Comparison of ENCODE assay signal across 18 cellular contexts in the genomic region with DNA sequence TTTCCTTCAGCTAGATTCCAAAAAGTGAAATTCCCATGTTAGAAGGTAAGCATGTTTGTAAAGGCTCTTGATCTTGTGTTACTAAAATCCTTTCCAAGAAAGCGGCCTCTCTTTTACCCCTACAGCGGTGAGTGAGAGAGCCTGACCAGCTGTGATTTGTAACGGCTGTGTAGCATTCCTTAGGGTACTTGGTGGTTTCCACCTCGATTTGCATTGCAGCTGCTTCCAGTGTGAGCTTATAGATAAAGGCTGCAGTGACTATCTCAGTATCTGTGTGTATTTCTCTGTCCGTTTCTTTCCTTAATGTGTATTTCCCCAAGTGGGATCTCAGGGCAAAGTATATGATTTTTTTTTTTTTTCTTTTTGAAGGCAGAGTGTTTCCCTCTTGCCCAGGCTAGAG.
DNase-seq lines count a peak whose midpoint lies in the region; ATAC-seq and TF ChIP-seq lines count a peak whose summit lies in the region.
"Had no signal": no experiment of that assay in that cellular context is flagged by ENCODE, and none has a peak within 500 bp of the region (broad histone marks: within the 10 kb centered on the region; RNA-seq: fewer than 3 reads in every experiment).

No MANE protein-coding gene starts in this region.

- no peaks in the 10 kb centered on the region for H3K27me3 ChIP-seq in H7 (ENCODE audit: control insufficient read depth, insufficient read depth, low read length)
- H3K27me3 ChIP-seq in ascending aorta = no peaks in the 10 kb centered on the region
- H3K27me3 ChIP-seq: SJSA1 had no signal

- H3K27me3 Mint-ChIP-seq in WTC11 (ENCODE audit: low read depth) = no peaks in the 10 kb centered on the region
- no peaks in the 10 kb centered on the region for H3K27me3 Mint-ChIP-seq in stimulated activated naive B cell treated with anti-CD40 and anti-IgM and Interleukin-4, amounts not matched to agents 10 μg/mL and 1 μg/mL and 100 μg/mL, for 72 hours
- H3K27me3 Mint-ChIP-seq: IgD-negative memory B cell had no signal

- DNase-seq in H7 = peak; percentile 48
- no peak for DNase-seq in WTC11 (ENCODE audit: low spot score)
- DNase-seq in fibroblast of villous mesenchyme (ENCODE audit: low read depth) = peak; percentile 33
- no peak for DNase-seq in stimulated activated naive B cell treated with anti-CD40 and anti-IgM and Interleukin-4, amounts not matched to agents 10 μg/mL and 1 μg/mL and 100 μg/mL, for 72 hours
- DNase-seq in ascending aorta (ENCODE audit: low spot score in 2 of 2) = no peak
- DNase-seq in GM13977 (ENCODE audit: low spot score) = no peak
- DNase-seq: DMS79, HCEC 1CT, NCI-H1105, NCI-H2081 treated with DMSO at 0.1 percent for 48 hours, NCI-H748 treated with DMSO at 0.1 percent for 48 hours, PC-9 had no signal

- no peaks in the 10 kb centered on the region for H3K9me3 Mint-ChIP-seq in WTC11
- no peaks in the 10 kb centered on the region for H3K9me3 Mint-ChIP-seq in stimulated activated naive B cell treated with anti-CD40 and anti-IgM and Interleukin-4, amounts not matched to agents 10 μg/mL and 1 μg/mL and 100 μg/mL, for 72 hours
- H3K9me3 Mint-ChIP-seq: IgD-negative memory B cell had no signal

- ATAC-seq in WTC11 (no peak), GM18909 (IDR thresholded peaks at IDR 0.05; ENCODE audit: poor library complexity, unreplicated experiment) (no peak)
- no peak for ATAC-seq in stimulated activated naive B cell treated with anti-CD40 and anti-IgM and Interleukin-4, amounts not matched to agents 10 μg/mL and 1 μg/mL and 100 μg/mL, for 72 hours (replicated peaks)
- ATAC-seq: A549 had no signal

- in situ Hi-C loops in GM13977 (cut with MboI; ENCODE audit: low pct_unique_long_range_greater_than_20kb, low sequenced_read_pairs, unreplicated experiment) = no loop called here

- CTCF ChIA-PET in WTC11 (lab: Charles Lee) = interaction anchor here (0.9 to 5.2 kb wide), 3 partner anchors 28 to 125 kb away, joined by 3 to 47 read pairs (median 3); no protein-coding TSS in a partner anchor

- no peaks in the 10 kb centered on the region for H3K9me3 ChIP-seq in ascending aorta
- H3K9me3 ChIP-seq: A549, SJSA1 had no signal

- H3K4me1 Mint-ChIP-seq in WTC11 = peaks cover 41% of the 10 kb centered on the region
- peaks cover 33 to 49% of the 10 kb centered on the region in 2 donors for H3K4me1 Mint-ChIP-seq in stimulated activated naive B cell treated with anti-CD40 and anti-IgM and Interleukin-4, amounts not matched to agents 10 μg/mL and 1 μg/mL and 100 μg/mL, for 72 hours

- 0 out of 2 replicates have a peak overlapping the region, but pooled peaks have one; percentile 76 for H3K27ac Mint-ChIP-seq in WTC11
- H3K27ac Mint-ChIP-seq in stimulated activated naive B cell treated with anti-CD40 and anti-IgM and Interleukin-4, amounts not matched to agents 10 μg/mL and 1 μg/mL and 100 μg/mL, for 72 hours = peak overlapping the region; percentile 60

- no peak overlapping the region for H3K27ac ChIP-seq in ascending aorta
- H3K27ac ChIP-seq: A549, C4-2B, PC-9, RWPE1, SJSA1 had no signal

- intact Hi-C loops in ascending aorta (cut with DNase I) = no loop called here

- no peak overlapping the region for H3K4me3 Mint-ChIP-seq in WTC11
- H3K4me3 Mint-ChIP-seq in stimulated activated naive B cell treated with anti-CD40 and anti-IgM and Interleukin-4, amounts not matched to agents 10 μg/mL and 1 μg/mL and 100 μg/mL, for 72 hours = no peak overlapping the region
- H3K4me3 Mint-ChIP-seq: IgD-negative memory B cell had no signal

- no peak overlapping the region for H3K4me3 ChIP-seq in H7 (ENCODE audit: insufficient read depth, low read depth, low read length)
- H3K4me3 ChIP-seq in fibroblast of villous mesenchyme (ENCODE audit: low read depth, low read length) = no peak overlapping the region
- no peak overlapping the region for H3K4me3 ChIP-seq in ascending aorta
- H3K4me3 ChIP-seq: A549, PC-9, SJSA1 had no signal

- POLR2A ChIA-PET in WTC11 (lab: Charles Lee) = no interaction called here

- no peaks in the 10 kb centered on the region for H3K36me3 ChIP-seq in H7 (replicated peaks; ENCODE audit: control insufficient read depth, insufficient read depth, low read length)
- H3K36me3 ChIP-seq in ascending aorta = peaks cover 0 to 4% of the 10 kb centered on the region in 2 donors
- H3K36me3 ChIP-seq: SJSA1 had no signal

- H3K36me3 Mint-ChIP-seq in WTC11 = no peaks in the 10 kb centered on the region
- H3K36me3 Mint-ChIP-seq in stimulated activated naive B cell treated with anti-CD40 and anti-IgM and Interleukin-4, amounts not matched to agents 10 μg/mL and 1 μg/mL and 100 μg/mL, for 72 hours = peaks cover 34 to 62% of the 10 kb centered on the region in 2 donors

- H3K4me1 ChIP-seq in ascending aorta = no peaks in the 10 kb centered on the region

- TF ChIP-seq CTCF in WTC11 (IDR thresholded peaks at IDR 0.05) (no peak), fibroblast of villous mesenchyme (IDR thresholded peaks at IDR 0.05; ENCODE audit: insufficient read depth, low read depth, low read length) (no peak), ascending aorta (IDR thresholded peaks at IDR 0.05) (no peak), GM13977 (IDR thresholded peaks at IDR 0.05; ENCODE audit: extremely low read depth, insufficient read depth, missing control alignments) (no peak)

TF ChIP-seq in WTC11, 78 proteins besides CTCF, POLR2A, EP300 and RAD21 (continues in another document):
- TF ChIP-seq, protein P1, sequence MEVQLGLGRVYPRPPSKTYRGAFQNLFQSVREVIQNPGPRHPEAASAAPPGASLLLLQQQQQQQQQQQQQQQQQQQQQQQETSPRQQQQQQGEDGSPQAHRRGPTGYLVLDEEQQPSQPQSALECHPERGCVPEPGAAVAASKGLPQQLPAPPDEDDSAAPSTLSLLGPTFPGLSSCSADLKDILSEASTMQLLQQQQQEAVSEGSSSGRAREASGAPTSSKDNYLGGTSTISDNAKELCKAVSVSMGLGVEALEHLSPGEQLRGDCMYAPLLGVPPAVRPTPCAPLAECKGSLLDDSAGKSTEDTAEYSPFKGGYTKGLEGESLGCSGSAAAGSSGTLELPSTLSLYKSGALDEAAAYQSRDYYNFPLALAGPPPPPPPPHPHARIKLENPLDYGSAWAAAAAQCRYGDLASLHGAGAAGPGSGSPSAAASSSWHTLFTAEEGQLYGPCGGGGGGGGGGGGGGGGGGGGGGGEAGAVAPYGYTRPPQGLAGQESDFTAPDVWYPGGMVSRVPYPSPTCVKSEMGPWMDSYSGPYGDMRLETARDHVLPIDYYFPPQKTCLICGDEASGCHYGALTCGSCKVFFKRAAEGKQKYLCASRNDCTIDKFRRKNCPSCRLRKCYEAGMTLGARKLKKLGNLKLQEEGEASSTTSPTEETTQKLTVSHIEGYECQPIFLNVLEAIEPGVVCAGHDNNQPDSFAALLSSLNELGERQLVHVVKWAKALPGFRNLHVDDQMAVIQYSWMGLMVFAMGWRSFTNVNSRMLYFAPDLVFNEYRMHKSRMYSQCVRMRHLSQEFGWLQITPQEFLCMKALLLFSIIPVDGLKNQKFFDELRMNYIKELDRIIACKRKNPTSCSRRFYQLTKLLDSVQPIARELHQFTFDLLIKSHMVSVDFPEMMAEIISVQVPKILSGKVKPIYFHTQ (CRISPR knock-in tag; IDR thresholded peaks at IDR 0.05) = no peak
- TF ChIP-seq MYBL2 (CRISPR knock-in tag; IDR thresholded peaks at IDR 0.05) = no peak
- TF ChIP-seq, protein P2, sequence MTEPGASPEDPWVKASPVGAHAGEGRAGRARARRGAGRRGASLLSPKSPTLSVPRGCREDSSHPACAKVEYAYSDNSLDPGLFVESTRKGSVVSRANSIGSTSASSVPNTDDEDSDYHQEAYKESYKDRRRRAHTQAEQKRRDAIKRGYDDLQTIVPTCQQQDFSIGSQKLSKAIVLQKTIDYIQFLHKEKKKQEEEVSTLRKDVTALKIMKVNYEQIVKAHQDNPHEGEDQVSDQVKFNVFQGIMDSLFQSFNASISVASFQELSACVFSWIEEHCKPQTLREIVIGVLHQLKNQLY (CRISPR knock-in tag; IDR thresholded peaks at IDR 0.05) = no peak
- TF ChIP-seq, protein P3, sequence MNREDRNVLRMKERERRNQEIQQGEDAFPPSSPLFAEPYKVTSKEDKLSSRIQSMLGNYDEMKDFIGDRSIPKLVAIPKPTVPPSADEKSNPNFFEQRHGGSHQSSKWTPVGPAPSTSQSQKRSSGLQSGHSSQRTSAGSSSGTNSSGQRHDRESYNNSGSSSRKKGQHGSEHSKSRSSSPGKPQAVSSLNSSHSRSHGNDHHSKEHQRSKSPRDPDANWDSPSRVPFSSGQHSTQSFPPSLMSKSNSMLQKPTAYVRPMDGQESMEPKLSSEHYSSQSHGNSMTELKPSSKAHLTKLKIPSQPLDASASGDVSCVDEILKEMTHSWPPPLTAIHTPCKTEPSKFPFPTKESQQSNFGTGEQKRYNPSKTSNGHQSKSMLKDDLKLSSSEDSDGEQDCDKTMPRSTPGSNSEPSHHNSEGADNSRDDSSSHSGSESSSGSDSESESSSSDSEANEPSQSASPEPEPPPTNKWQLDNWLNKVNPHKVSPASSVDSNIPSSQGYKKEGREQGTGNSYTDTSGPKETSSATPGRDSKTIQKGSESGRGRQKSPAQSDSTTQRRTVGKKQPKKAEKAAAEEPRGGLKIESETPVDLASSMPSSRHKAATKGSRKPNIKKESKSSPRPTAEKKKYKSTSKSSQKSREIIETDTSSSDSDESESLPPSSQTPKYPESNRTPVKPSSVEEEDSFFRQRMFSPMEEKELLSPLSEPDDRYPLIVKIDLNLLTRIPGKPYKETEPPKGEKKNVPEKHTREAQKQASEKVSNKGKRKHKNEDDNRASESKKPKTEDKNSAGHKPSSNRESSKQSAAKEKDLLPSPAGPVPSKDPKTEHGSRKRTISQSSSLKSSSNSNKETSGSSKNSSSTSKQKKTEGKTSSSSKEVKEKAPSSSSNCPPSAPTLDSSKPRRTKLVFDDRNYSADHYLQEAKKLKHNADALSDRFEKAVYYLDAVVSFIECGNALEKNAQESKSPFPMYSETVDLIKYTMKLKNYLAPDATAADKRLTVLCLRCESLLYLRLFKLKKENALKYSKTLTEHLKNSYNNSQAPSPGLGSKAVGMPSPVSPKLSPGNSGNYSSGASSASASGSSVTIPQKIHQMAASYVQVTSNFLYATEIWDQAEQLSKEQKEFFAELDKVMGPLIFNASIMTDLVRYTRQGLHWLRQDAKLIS (CRISPR knock-in tag; IDR thresholded peaks at IDR 0.05; ENCODE audit: borderline replicate concordance) = no peak
- no peak for TF ChIP-seq EMX1 (CRISPR knock-in tag; IDR thresholded peaks at IDR 0.05)
- TF ChIP-seq, protein P4, sequence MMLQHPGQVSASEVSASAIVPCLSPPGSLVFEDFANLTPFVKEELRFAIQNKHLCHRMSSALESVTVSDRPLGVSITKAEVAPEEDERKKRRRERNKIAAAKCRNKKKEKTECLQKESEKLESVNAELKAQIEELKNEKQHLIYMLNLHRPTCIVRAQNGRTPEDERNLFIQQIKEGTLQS (CRISPR knock-in tag; conservative IDR thresholded peaks at IDR 0.05) = no peak
- no peak for TF ChIP-seq JAZF1 (CRISPR knock-in tag; IDR thresholded peaks at IDR 0.05)
- TF ChIP-seq CREM (CRISPR knock-in tag; IDR thresholded peaks at IDR 0.05) = no peak

Comparison
In these comparisons a context has a peak if more than half of its experiments do, and no peak if none do; other contexts are left out.
1. DNase-seq: peak in H7 (single experiment) and fibroblast of villous mesenchyme (single experiment); none in WTC11 (single experiment), stimulated activated naive B cell treated with anti-CD40 and anti-IgM and Interleukin-4, amounts not matched to agents 10 μg/mL and 1 μg/mL and 100 μg/mL, for 72 hours (single experiment), ascending aorta (0 of 2) and GM13977 (single experiment).